Comparison of ENCODE assay signal across 1 cellular context in the genomic region with DNA sequence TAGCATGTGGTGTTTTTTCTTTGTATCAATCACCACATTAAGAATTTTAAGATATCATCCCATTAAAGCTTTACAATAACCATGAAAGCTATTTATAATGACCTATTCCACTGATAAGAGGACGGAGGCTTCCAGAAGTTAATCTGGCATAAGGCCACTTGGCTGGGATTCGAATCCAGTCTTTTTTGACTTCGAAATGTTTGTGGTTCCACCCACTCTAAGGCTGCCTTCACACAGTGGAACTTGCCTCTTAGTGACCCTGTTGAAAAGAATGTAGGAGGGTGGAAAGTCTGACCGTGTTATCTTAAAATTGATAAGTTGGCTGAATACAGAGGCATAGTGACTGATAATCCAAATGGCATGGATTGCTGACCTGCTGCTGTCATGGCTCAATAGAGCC.
TF ChIP-seq lines count a peak whose summit lies in the region.

No MANE protein-coding gene starts in this region.

TF ChIP-seq in SK-N-SH, 30 proteins besides CTCF, POLR2A, EP300 and RAD21 (continued from another document):
- TF ChIP-seq, protein P1, sequence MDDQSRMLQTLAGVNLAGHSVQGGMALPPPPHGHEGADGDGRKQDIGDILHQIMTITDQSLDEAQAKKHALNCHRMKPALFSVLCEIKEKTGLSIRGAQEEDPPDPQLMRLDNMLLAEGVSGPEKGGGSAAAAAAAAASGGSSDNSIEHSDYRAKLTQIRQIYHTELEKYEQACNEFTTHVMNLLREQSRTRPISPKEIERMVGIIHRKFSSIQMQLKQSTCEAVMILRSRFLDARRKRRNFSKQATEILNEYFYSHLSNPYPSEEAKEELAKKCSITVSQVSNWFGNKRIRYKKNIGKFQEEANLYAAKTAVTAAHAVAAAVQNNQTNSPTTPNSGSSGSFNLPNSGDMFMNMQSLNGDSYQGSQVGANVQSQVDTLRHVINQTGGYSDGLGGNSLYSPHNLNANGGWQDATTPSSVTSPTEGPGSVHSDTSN (IDR thresholded peaks at IDR 0.05) = no peak
- TF ChIP-seq POLR2AphosphoS5 (IDR thresholded peaks at IDR 0.05; ENCODE audit: low read depth, low read length) = no peak
- no peak for TF ChIP-seq SIN3A (IDR thresholded peaks at IDR 0.05; ENCODE audit: borderline replicate concordance, low read depth, low read length)
- TF ChIP-seq, protein P2, sequence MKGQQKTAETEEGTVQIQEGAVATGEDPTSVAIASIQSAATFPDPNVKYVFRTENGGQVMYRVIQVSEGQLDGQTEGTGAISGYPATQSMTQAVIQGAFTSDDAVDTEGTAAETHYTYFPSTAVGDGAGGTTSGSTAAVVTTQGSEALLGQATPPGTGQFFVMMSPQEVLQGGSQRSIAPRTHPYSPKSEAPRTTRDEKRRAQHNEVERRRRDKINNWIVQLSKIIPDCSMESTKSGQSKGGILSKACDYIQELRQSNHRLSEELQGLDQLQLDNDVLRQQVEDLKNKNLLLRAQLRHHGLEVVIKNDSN (IDR thresholded peaks at IDR 0.05; ENCODE audit: borderline replicate concordance, low read depth) = no peak
- TF ChIP-seq SMC3 (IDR thresholded peaks at IDR 0.05; ENCODE audit: low read depth, low read length) = no peak
